Comparison of ENCODE assay signal across 1 cellular context in the genomic region with DNA sequence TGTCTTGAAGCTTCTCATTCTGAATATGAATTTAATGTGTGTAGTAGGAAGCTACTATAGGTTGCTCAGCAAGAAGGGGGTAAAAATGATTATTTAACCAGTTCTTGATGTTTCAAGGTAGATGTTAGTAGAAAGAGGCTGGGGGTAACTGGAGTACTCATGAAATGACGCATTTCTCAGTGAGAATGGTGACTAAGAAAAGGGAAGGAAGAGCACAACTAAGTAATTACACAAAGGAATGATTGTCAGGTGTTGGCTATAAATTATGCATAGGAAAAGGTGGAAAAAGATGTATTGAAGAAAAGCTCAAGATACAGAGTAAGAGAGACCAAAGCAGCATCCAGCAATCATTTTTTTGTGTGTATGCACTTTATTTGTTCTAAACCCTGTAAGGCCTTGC.
TF ChIP-seq lines count a peak whose summit lies in the region.

No MANE protein-coding gene starts in this region.

TF ChIP-seq in H1, 55 proteins besides CTCF, POLR2A, EP300 and RAD21:
- TF ChIP-seq CTBP2 (IDR thresholded peaks at IDR 0.05; ENCODE audit: borderline replicate concordance, insufficient read depth, insufficient read length, low read length) = no peak
- 0 out of 2 replicates have a peak, but pooled peaks have one; percentile 46 for TF ChIP-seq RBBP5 (IDR thresholded peaks at IDR 0.05; ENCODE audit: borderline replicate concordance, low read depth, low read length)
- TF ChIP-seq TAF7 (optimal IDR thresholded peaks at IDR 0.05; ENCODE audit: borderline replicate concordance, low read depth, low read length) = no peak
- TF ChIP-seq SP1 (IDR thresholded peaks at IDR 0.05; ENCODE audit: low read depth, low read length) = no peak
- no peak for TF ChIP-seq CHD2 (IDR thresholded peaks at IDR 0.05; ENCODE audit: low read length)
- TF ChIP-seq CBX5 (IDR thresholded peaks at IDR 0.05; ENCODE audit: low read depth, low read length) = no peak
- TF ChIP-seq SUZ12 (IDR thresholded peaks at IDR 0.05; ENCODE audit: low read length) = no peak
- no peak for TF ChIP-seq TBP (IDR thresholded peaks at IDR 0.05; ENCODE audit: low read depth, low read length)
